8 cellular contexts compared by ENCODE assay signal in the genomic region with DNA sequence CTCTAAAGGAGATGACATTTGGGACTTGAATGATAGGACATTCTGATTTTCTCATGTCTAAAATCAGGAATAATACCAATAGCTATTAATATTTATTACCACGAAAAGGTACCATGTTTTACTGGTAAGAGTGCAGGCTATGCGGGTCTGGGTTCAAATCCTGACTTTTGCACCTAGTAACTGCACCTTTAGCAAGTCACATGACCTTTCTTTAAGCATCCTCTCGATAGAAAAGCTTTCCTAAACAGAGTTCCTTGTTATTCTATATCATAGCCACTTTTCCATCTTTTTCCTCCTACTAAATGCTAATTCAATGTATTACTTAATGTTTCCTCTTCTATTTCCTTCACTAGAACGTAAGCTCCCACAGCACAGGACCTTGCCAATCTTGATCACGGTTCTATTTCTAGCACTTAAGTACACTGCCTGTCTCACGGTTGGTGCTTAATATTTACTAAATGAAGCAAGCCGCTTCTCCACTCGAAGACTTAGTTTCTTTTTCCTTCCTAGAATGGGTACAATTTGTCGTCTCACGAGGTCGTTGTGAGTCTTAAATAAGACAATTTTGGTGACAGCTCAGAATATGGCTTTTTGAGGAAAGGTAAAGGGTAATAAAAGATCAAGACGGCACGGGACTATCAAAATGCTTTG. TPM values are rescaled to one million over a fixed set of nuclear protein-coding genes. Genes with fewer than 3 reads are reported as not detected.
DNase-seq lines count a peak whose midpoint lies in the region; TF ChIP-seq lines count a peak whose summit lies in the region.

No MANE protein-coding gene starts in this region.

- intact Hi-C loops in prostate gland (cut with DNase I), result no loop called here

- peak overlapping the region; percentile 95 for H3K27ac ChIP-seq in SU-DHL-6 (ENCODE audit: low read depth, low read length)
- H3K27ac ChIP-seq in prostate gland, result peak overlapping the region; percentile 80 to 93

- no peak for TF ChIP-seq CTCF in SU-DHL-6 (IDR thresholded peaks at IDR 0.05; ENCODE audit: insufficient read depth, low read length, poor library complexity, severe bottlenecking)
- no peak for TF ChIP-seq CTCF in fibroblast of mammary gland (conservative IDR thresholded peaks at IDR 0.05; ENCODE audit: control insufficient read depth, insufficient read depth, low read depth, low read length)
- no peak for TF ChIP-seq CTCF in prostate gland (IDR thresholded peaks at IDR 0.05)

- H2AFZ ChIP-seq in SU-DHL-6 (ENCODE audit: low read depth, low read length, severe bottlenecking), result peak overlapping the region; percentile 74

- H3K9ac ChIP-seq in SU-DHL-6 (ENCODE audit: low read length), result peak overlapping the region; percentile 89

- no peaks in the 10 kb centered on the region for H3K9me3 ChIP-seq in SU-DHL-6 (ENCODE audit: insufficient read depth, low read length)
- no peaks in the 10 kb centered on the region for H3K9me3 ChIP-seq in prostate gland

- WGBS in prostate gland, result 15% methylated on average over 13 of the region's 13 CpGs

- H3F3A ChIP-seq in SU-DHL-6 (ENCODE audit: insufficient read depth), result peaks cover 27% of the 10 kb centered on the region

- peak overlapping the region; percentile 97 for H3K4me3 ChIP-seq in SU-DHL-6 (ENCODE audit: insufficient read depth, low read length, poor library complexity, severe bottlenecking)
- peak overlapping the region; percentile 83 for H3K4me3 ChIP-seq in fibroblast of mammary gland (ENCODE audit: control insufficient read depth, low read depth, low read length)
- H3K4me3 ChIP-seq in prostate gland, result peak overlapping the region; percentile 58 to 77

- peaks cover 80% of the 10 kb centered on the region for H3K79me2 ChIP-seq in SU-DHL-6 (ENCODE audit: insufficient read depth, low read length)

- no peak for TF ChIP-seq POLR2A in prostate gland (IDR thresholded peaks at IDR 0.05)

- H3K4me1 ChIP-seq in prostate gland (replicated peaks), result peaks cover 7% of the 10 kb centered on the region

- peak overlapping the region; percentile 91 for H3K4me2 ChIP-seq in SU-DHL-6 (ENCODE audit: low read depth, low read length, poor library complexity, severe bottlenecking)

- H3K9me2 ChIP-seq in SU-DHL-6 (replicated peaks; ENCODE audit: insufficient read depth, low read length), result no peaks in the 10 kb centered on the region

- H3K36me3 ChIP-seq in SU-DHL-6 (ENCODE audit: low read length), result peaks cover 12% of the 10 kb centered on the region; the same call in 1 of the 2 replicates
- no peaks in the 10 kb centered on the region for H3K36me3 ChIP-seq in prostate gland

- DNase-seq in DMS79 (lab: John Stamatoyannopoulos, UW) (peak; percentile 8), DMS79 treated with DMSO at 0.1 percent for 48 hours (lab: John Stamatoyannopoulos, UW) (no peak), fibroblast of mammary gland (ENCODE audit: low read depth) (peak; percentile 16), prostate gland (ENCODE audit: low spot score) (no peak), NCI-H2227 (lab: John Stamatoyannopoulos, UW; ENCODE audit: unreplicated experiment) (no peak), 8988T (no peak), NCI-H446 (lab: John Stamatoyannopoulos, UW) (no peak)

- H3K27me3 ChIP-seq in SU-DHL-6 (ENCODE audit: low read length), result no peaks in the 10 kb centered on the region
- H3K27me3 ChIP-seq in prostate gland (replicated peaks; ENCODE audit: insufficient read depth), result no peaks in the 10 kb centered on the region

- no peaks in the 10 kb centered on the region for H4K20me1 ChIP-seq in SU-DHL-6 (ENCODE audit: low read depth, low read length)

RNA-seq across cellular contexts. Expression of a gene that starts 0.8 kb away (rescaled TPM):
- total RNA-seq in prostate gland, result 10 to 100 TPM in 1 of 2 donors, 1 to 10 TPM in 1; 8.8 to 20.3 TPM

RNA-seq across cellular contexts. Expression of a gene that starts 0.9 kb away (rescaled TPM):
- 10 to 100 TPM; 21.1 to 35.4 TPM for total RNA-seq in prostate gland

RNA-seq across cellular contexts. Expression of a gene that starts 35.1 kb away (rescaled TPM):
- 1 to 10 TPM; 2.7 to 7.3 TPM for total RNA-seq in prostate gland

Comparison
In these comparisons a context has a peak if more than half of its experiments do, and no peak if none do; other contexts are left out.
1. DNase-seq: peak in DMS79 (single experiment) and fibroblast of mammary gland (single experiment); none in DMS79 treated with DMSO at 0.1 percent for 48 hours (single experiment), prostate gland (single experiment), NCI-H2227 (single experiment), 8988T (single experiment) and NCI-H446 (0 of 2).
2. Peak in every context shown above with its lines, with median percentiles within 50 percentile points of each other: H3K4me3 ChIP-seq.